13 cellular contexts compared by ENCODE assay signal in the genomic region with DNA sequence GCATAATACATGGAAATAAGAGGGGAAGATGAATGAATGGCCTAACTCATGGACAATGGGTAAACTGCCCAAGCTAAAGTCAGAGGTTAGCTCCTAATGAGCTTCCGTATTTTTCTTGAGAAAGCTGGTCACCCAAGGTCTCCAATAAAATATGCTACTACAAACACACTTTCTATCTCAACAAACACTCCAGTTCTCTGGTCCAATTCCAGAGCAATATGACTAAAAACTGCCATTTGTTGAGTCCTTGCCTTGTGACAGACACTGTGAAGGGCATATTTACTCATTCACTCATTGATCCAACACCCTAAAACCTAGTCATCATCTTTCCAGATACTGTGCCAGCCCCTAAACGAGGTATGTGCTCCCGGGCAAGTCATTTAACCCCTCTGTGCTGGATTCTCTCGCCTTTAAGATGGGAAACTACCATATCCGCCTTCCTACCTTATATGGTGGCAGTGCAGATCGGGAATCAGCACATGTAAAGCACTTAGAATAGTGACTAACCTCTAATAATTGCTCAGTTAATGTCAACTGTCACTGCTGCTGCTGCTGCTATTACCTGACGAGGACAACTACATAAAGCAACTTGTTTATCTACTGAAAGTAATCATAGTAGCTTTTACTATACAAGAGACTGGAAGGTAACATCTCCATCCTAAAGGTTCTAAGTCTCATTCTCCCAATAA.
DNase-seq lines count a peak whose midpoint lies in the region; ATAC-seq and TF ChIP-seq lines count a peak whose summit lies in the region.
"Had no signal": no experiment of that assay in that cellular context is flagged by ENCODE, and none has a peak within 500 bp of the region (broad histone marks: within the 10 kb centered on the region; RNA-seq: fewer than 3 reads in every experiment).

No MANE protein-coding gene starts in this region.

- no peak overlapping the region for H3K4me2 ChIP-seq in mesenchymal stem cell (ENCODE audit: low read length, poor library complexity, severe bottlenecking)

- no peak overlapping the region for H3K23ac ChIP-seq in mesenchymal stem cell (ENCODE audit: low read length in 2 of 2)

- peaks cover 63% of the 10 kb centered on the region for H3K4me1 Mint-ChIP-seq in activated naive CD8-positive, alpha-beta T cell treated with anti-CD3 and anti-CD28 coated beads, Interleukin-2, amount 50 U/mL, for 24 hours

- H3K9me3 Mint-ChIP-seq in activated naive CD8-positive, alpha-beta T cell treated with anti-CD3 and anti-CD28 coated beads, Interleukin-2, amount 50 U/mL, for 24 hours = no peaks in the 10 kb centered on the region
- H3K9me3 Mint-ChIP-seq: activated T-helper 1 cell treated with anti-CD3 and anti-CD28 coated beads, Interleukin-12 subunit alpha, Interleukin-12 subunit beta, Interleukin-2, Interleukin-4 antibody, amounts not matched to agents 30 ng/mL and 10 ng/mL and 1 ng/mL, durations not matched to agents 14 hours and 24 hours and 36 hours had no signal

- H3K4me3 Mint-ChIP-seq in activated naive CD8-positive, alpha-beta T cell treated with anti-CD3 and anti-CD28 coated beads, Interleukin-2, amount 50 U/mL, for 24 hours = no peak overlapping the region
- H3K4me3 Mint-ChIP-seq: activated T-helper 1 cell treated with anti-CD3 and anti-CD28 coated beads, Interleukin-12 subunit alpha, Interleukin-12 subunit beta, Interleukin-2, Interleukin-4 antibody, amounts not matched to agents 30 ng/mL and 10 ng/mL and 1 ng/mL, durations not matched to agents 14 hours and 24 hours and 36 hours had no signal

- peaks cover 9% of the 10 kb centered on the region for H3K36me3 Mint-ChIP-seq in activated naive CD8-positive, alpha-beta T cell treated with anti-CD3 and anti-CD28 coated beads, Interleukin-2, amount 50 U/mL, for 24 hours (ENCODE audit: low read depth)

- H3K27me3 ChIP-seq in mesenchymal stem cell (ENCODE audit: control insufficient read depth in 1 of 2, insufficient read depth in 1 of 2, low read length in 2 of 2) = no peaks in the 10 kb centered on the region
- no peaks in the 10 kb centered on the region for H3K27me3 ChIP-seq in vagina
- H3K27me3 ChIP-seq: ovary had no signal

- H3K27ac Mint-ChIP-seq in activated naive CD8-positive, alpha-beta T cell treated with anti-CD3 and anti-CD28 coated beads, Interleukin-2, amount 50 U/mL, for 24 hours = peak overlapping the region; percentile 25
- H3K27ac Mint-ChIP-seq: activated T-helper 1 cell treated with anti-CD3 and anti-CD28 coated beads, Interleukin-12 subunit alpha, Interleukin-12 subunit beta, Interleukin-2, Interleukin-4 antibody, amounts not matched to agents 30 ng/mL and 10 ng/mL and 1 ng/mL, durations not matched to agents 14 hours and 24 hours and 36 hours had no signal

- intact Hi-C loops in vagina (cut with DNase I) = no loop called here

- peak overlapping the region; percentile 61 for H3K9ac ChIP-seq in mesenchymal stem cell (ENCODE audit: low read length)

- H3K4ac ChIP-seq in mesenchymal stem cell (ENCODE audit: low read depth in 1 of 2, low read length in 2 of 2) = peak overlapping the region in 1 of 2 experiments; percentile 2

- no peak overlapping the region for H2BK5ac ChIP-seq in mesenchymal stem cell (ENCODE audit: low read depth, low read length, poor library complexity, severe bottlenecking)

- peak overlapping the region; percentile 75 for H2BK15ac ChIP-seq in mesenchymal stem cell (ENCODE audit: low read depth, poor library complexity, severe bottlenecking)

- H2BK120ac ChIP-seq in mesenchymal stem cell (ENCODE audit: low read depth, low read length) = no peak overlapping the region

- peak overlapping the region; percentile 20 to 91 for H2BK12ac ChIP-seq in mesenchymal stem cell (ENCODE audit: low read length in 2 of 2)

- H3K36me3 ChIP-seq in mesenchymal stem cell (ENCODE audit: control insufficient read depth in 1 of 2, insufficient read depth in 2 of 2, low read depth in 1 of 2, low read length in 2 of 2) (peaks cover 0 to 4% of the 10 kb centered on the region in 2 experiments), vagina (no peaks in the 10 kb centered on the region)
- H3K36me3 ChIP-seq: ovary, WERI-Rb-1 had no signal

- peak; percentile 53 for ATAC-seq in activated naive CD8-positive, alpha-beta T cell treated with anti-CD3 and anti-CD28 coated beads, Interleukin-2, amount 50 U/mL, for 24 hours
- ATAC-seq in GM18858 (IDR thresholded peaks at IDR 0.05; ENCODE audit: unreplicated experiment) = no peak

- H3K79me1 ChIP-seq in mesenchymal stem cell (replicated peaks; ENCODE audit: low read length, poor library complexity, severe bottlenecking) = peaks cover 24% of the 10 kb centered on the region

- no peak for TF ChIP-seq POLR2A in vagina (IDR thresholded peaks at IDR 0.05)

- H3K4me1 ChIP-seq in mesenchymal stem cell (ENCODE audit: control insufficient read depth, insufficient read depth, low read depth, low read length) (peaks cover 12% of the 10 kb centered on the region), vagina (peaks cover 56% of the 10 kb centered on the region)

- no peaks in the 10 kb centered on the region for H3K27me3 Mint-ChIP-seq in activated naive CD8-positive, alpha-beta T cell treated with anti-CD3 and anti-CD28 coated beads, Interleukin-2, amount 50 U/mL, for 24 hours

- 16% methylated on average over 7 of the region's 7 CpGs for WGBS in mesenchymal stem cell

- H4K8ac ChIP-seq in mesenchymal stem cell (ENCODE audit: low read length) = no peak overlapping the region

- H3K4me3 ChIP-seq in mesenchymal stem cell (ENCODE audit: insufficient read depth in 1 of 2, low read depth in 1 of 2, low read length in 2 of 2) (peak overlapping the region in 1 of 2 experiments; percentile 15), vagina (no peak overlapping the region)
- H3K4me3 ChIP-seq: ovary had no signal

- DNase-seq in stimulated activated CD4-positive, alpha-beta T cell treated with anti-CD3 and anti-CD28 coated beads, Interleukin-1b, Interleukin-23, amount 100 ng/mL, for 48 hours = peak; percentile 15
- no peak for DNase-seq in stimulated activated CD4-positive, alpha-beta T cell treated with anti-CD3 and anti-CD28 coated beads, Interleukin-2, amount 100 ng/mL, for 24 hours
- DNase-seq in activated naive CD8-positive, alpha-beta T cell treated with anti-CD3 and anti-CD28 coated beads, Interleukin-2, amount 50 U/mL, for 24 hours = no peak
- peak; percentile 84 for DNase-seq in mesenchymal stem cell
- no peak for DNase-seq in vagina (ENCODE audit: extremely low spot score in 2 of 2)
- no peak for DNase-seq in SHP77 (lab: John Stamatoyannopoulos, UW)
- DNase-seq in NCI-H446 treated with DMSO at 0.1 percent for 48 hours (lab: John Stamatoyannopoulos, UW) = no peak
- DNase-seq: NCI-H82, SIG-M5, WERI-Rb-1 had no signal

- peak overlapping the region; percentile 10 to 73 for H3K18ac ChIP-seq in mesenchymal stem cell (ENCODE audit: low read depth in 1 of 2, low read length in 2 of 2)

- H3K14ac ChIP-seq in mesenchymal stem cell (ENCODE audit: low read length in 2 of 2) = no peak overlapping the region

- no peak for TF ChIP-seq CTCF in vagina (IDR thresholded peaks at IDR 0.05)

- peak overlapping the region; percentile 41 for H2AK5ac ChIP-seq in mesenchymal stem cell (ENCODE audit: low read length, severe bottlenecking)

- H3K27ac ChIP-seq in mesenchymal stem cell (ENCODE audit: low read length, poor library complexity, severe bottlenecking) (no peak overlapping the region), vagina (peak overlapping the region; percentile 42)
- H3K27ac ChIP-seq: ovary, WERI-Rb-1 had no signal

- H3K9me3 ChIP-seq in mesenchymal stem cell (ENCODE audit: control insufficient read depth, low read length) (no peaks in the 10 kb centered on the region), vagina (no peaks in the 10 kb centered on the region)
- H3K9me3 ChIP-seq: ovary had no signal

- peak overlapping the region; percentile 64 for H4K91ac ChIP-seq in mesenchymal stem cell (ENCODE audit: low read length)

- no peak overlapping the region for H2AFZ ChIP-seq in mesenchymal stem cell (ENCODE audit: low read depth, low read length)

Comparison
In these comparisons a context has a peak if more than half of its experiments do, and no peak if none do; other contexts are left out.
1. DNase-seq: peak in stimulated activated CD4-positive, alpha-beta T cell treated with anti-CD3 and anti-CD28 coated beads, Interleukin-1b, Interleukin-23, amount 100 ng/mL, for 48 hours (single experiment) and mesenchymal stem cell (single experiment); none in stimulated activated CD4-positive, alpha-beta T cell treated with anti-CD3 and anti-CD28 coated beads, Interleukin-2, amount 100 ng/mL, for 24 hours (0 of 2), activated naive CD8-positive, alpha-beta T cell treated with anti-CD3 and anti-CD28 coated beads, Interleukin-2, amount 50 U/mL, for 24 hours (single experiment), vagina (0 of 2), SHP77 (0 of 2) and NCI-H446 treated with DMSO at 0.1 percent for 48 hours (single experiment).